ENCODE assay signal across 17 cellular contexts in the genomic region with DNA sequence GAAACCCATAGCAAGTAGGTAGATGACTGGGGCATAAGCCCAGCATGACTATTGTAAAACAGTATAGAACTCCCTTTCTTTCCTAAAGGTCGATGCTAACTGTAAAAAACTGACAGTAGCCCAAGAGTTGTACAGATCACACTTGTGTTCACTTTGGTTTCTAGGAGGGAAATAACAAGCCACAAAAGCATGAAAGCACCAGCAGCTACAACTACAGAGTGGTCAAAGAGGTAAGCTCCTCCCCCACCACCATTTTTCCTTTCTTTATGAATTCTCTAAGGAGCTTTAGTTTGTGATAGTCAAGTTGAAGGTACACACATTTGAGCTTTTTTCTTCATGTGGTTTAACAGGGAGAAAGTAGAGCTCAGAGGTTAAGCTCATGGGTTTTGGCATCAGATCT.
DNase-seq lines count a peak whose midpoint lies in the region; ATAC-seq lines count a peak whose summit lies in the region.
"Had no signal": no experiment of that assay in that cellular context is flagged by ENCODE, and none has a peak within 500 bp of the region (broad histone marks: within the 10 kb centered on the region; RNA-seq: fewer than 3 reads in every experiment).

No MANE protein-coding gene starts in this region.

- H3K36me3 Mint-ChIP-seq in activated CD8-positive, alpha-beta memory T cell treated with anti-CD3 and anti-CD28 coated beads, Interleukin-2, amount 10 ng/mL, durations not matched to agents 7 days and 5 days: peaks cover 71% of the 10 kb centered on the region
- H3K36me3 Mint-ChIP-seq in immature natural killer cell: peaks cover 54 to 64% (median 60%) of the 10 kb centered on the region in 3 donors

- CTCF ChIA-PET in activated CD8-positive, alpha-beta memory T cell treated with anti-CD3 and anti-CD28 coated beads, Interleukin-2, amount 10 ng/mL, durations not matched to agents 7 days and 5 days (lab: Charles Lee): interaction anchor here (0.8 to 1.5 kb wide), 3 partner anchors 27 to 383 kb away, joined by 3 to 8 read pairs (median 3); no protein-coding TSS in a partner anchor

- no peak overlapping the region for H3K4me3 ChIP-seq in Jurkat, Clone E6-1 (ENCODE audit: low read length)
- H3K4me3 ChIP-seq: HAP-1 had no signal

- H3K27ac Mint-ChIP-seq in activated CD8-positive, alpha-beta memory T cell treated with anti-CD3 and anti-CD28 coated beads, Interleukin-2, amount 10 ng/mL, durations not matched to agents 7 days and 5 days: peak overlapping the region; percentile 41
- H3K27ac Mint-ChIP-seq in immature natural killer cell: peak overlapping the region; percentile 25 to 73 (median 52)
- H3K27ac Mint-ChIP-seq: CD4-positive, alpha-beta memory T cell; HFFc6 had no signal

- ATAC-seq in activated CD8-positive, alpha-beta memory T cell treated with anti-CD3 and anti-CD28 coated beads, Interleukin-2, amount 10 ng/mL, durations not matched to agents 7 days and 5 days: peak; percentile 33
- ATAC-seq in HG02763 (IDR thresholded peaks at IDR 0.05; ENCODE audit: unreplicated experiment): no peak

- no peak for DNase-seq in activated CD8-positive, alpha-beta memory T cell treated with anti-CD3 and anti-CD28 coated beads, Interleukin-2, amount 10 ng/mL, durations not matched to agents 7 days and 5 days
- no peak for DNase-seq in activated CD8-positive, alpha-beta memory T cell treated with anti-CD3 and anti-CD28 coated beads, Interleukin-2, amount 50 U/mL, for 4 hours
- peak; percentile 35 for DNase-seq in Jurkat, Clone E6-1 (ENCODE audit: low read depth, low spot score)
- peak; percentile 30 to 48 (median 38) for DNase-seq in immature natural killer cell
- no peak for DNase-seq in A172 (ENCODE audit: low spot score)
- no peak for DNase-seq in RPMI8226
- DNase-seq: 8988T; C1 segment of cervical spinal cord; Calu3; CD4-positive, alpha-beta memory T cell; COR-L47; DMS53; DMS79 treated with DMSO at 0.1 percent for 48 hours; GOT3; HFFc6 had no signal

- no peak overlapping the region for H3K4me3 Mint-ChIP-seq in activated CD8-positive, alpha-beta memory T cell treated with anti-CD3 and anti-CD28 coated beads, Interleukin-2, amount 10 ng/mL, durations not matched to agents 7 days and 5 days
- peak overlapping the region; percentile 10 to 62 (median 38) for H3K4me3 Mint-ChIP-seq in immature natural killer cell
- H3K4me3 Mint-ChIP-seq: CD4-positive, alpha-beta memory T cell; HFFc6 had no signal

- H3K9me3 Mint-ChIP-seq in activated CD8-positive, alpha-beta memory T cell treated with anti-CD3 and anti-CD28 coated beads, Interleukin-2, amount 10 ng/mL, durations not matched to agents 7 days and 5 days (ENCODE audit: low read depth): no peaks in the 10 kb centered on the region
- no peaks in the 10 kb centered on the region for H3K9me3 Mint-ChIP-seq in immature natural killer cell
- H3K9me3 Mint-ChIP-seq: HFFc6 had no signal

- peaks cover 16% of the 10 kb centered on the region for H3K4me1 Mint-ChIP-seq in activated CD8-positive, alpha-beta memory T cell treated with anti-CD3 and anti-CD28 coated beads, Interleukin-2, amount 10 ng/mL, durations not matched to agents 7 days and 5 days
- H3K4me1 Mint-ChIP-seq in immature natural killer cell: peaks cover 19 to 32% of the 10 kb centered on the region in 2 donors
- H3K4me1 Mint-ChIP-seq: CD4-positive, alpha-beta memory T cell had no signal

- no peaks in the 10 kb centered on the region for H3K27me3 Mint-ChIP-seq in activated CD8-positive, alpha-beta memory T cell treated with anti-CD3 and anti-CD28 coated beads, Interleukin-2, amount 10 ng/mL, durations not matched to agents 7 days and 5 days
- H3K27me3 Mint-ChIP-seq in immature natural killer cell (ENCODE audit: low read depth in 3 of 3): peaks cover 0 to 4% (median 0%) of the 10 kb centered on the region in 3 donors
- H3K27me3 Mint-ChIP-seq: CD4-positive, alpha-beta memory T cell had no signal

Comparison
In these comparisons a context has a peak if more than half of its experiments do, and no peak if none do; other contexts are left out.
1. DNase-seq: peak in Jurkat, Clone E6-1 (single experiment) and immature natural killer cell (3 of 3); none in activated CD8-positive, alpha-beta memory T cell treated with anti-CD3 and anti-CD28 coated beads, Interleukin-2, amount 10 ng/mL, durations not matched to agents 7 days and 5 days (single experiment), activated CD8-positive, alpha-beta memory T cell treated with anti-CD3 and anti-CD28 coated beads, Interleukin-2, amount 50 U/mL, for 4 hours (single experiment), A172 (single experiment) and RPMI8226 (single experiment).